21 cellular contexts compared by ENCODE assay signal in genomic region chr20:20956586-20956985, GRCh38.
DNase-seq lines count a peak whose midpoint lies in the region; ATAC-seq and TF ChIP-seq lines count a peak whose summit lies in the region.
"Had no signal": no experiment of that assay in that cellular context is flagged by ENCODE, and none has a peak within 500 bp of the region (broad histone marks: within the 10 kb centered on the region; RNA-seq: fewer than 3 reads in every experiment).

No MANE protein-coding gene starts in this region.

- H3K9me3 ChIP-seq in Caco-2: no peaks in the 10 kb centered on the region
- H3K9me3 ChIP-seq: body of pancreas had no signal

- peaks cover 21% of the 10 kb centered on the region for H3K27me3 Mint-ChIP-seq in brain
- H3K27me3 Mint-ChIP-seq in Caco-2 (ENCODE audit: insufficient read depth, unreplicated experiment): peaks cover 3% of the 10 kb centered on the region

- TF ChIP-seq CTCF in brain (conservative IDR thresholded peaks at IDR 0.05) (no peak), Caco-2 (IDR thresholded peaks at IDR 0.05; ENCODE audit: insufficient read depth in 1 of 2, low read depth in 1 of 2, low read length in 1 of 2, severe bottlenecking in 1 of 2, unreplicated experiment in 1 of 2) (no peak)

- H3K4me1 Mint-ChIP-seq in brain (peaks cover 24% of the 10 kb centered on the region), Caco-2 (ENCODE audit: low read depth, unreplicated experiment) (no peaks in the 10 kb centered on the region)
- H3K4me1 Mint-ChIP-seq: CD14-positive monocyte, naive B cell had no signal

- no peak for ATAC-seq in left colon
- ATAC-seq: body of pancreas, SK-N-SH treated with all-trans-retinoic acid at 6 μM for 48 hours had no signal

- no TSS peak for BruUV-seq in Caco-2 (replicated peaks; lab: Mats Ljungman, UMichigan)

- DNase-seq in C1 segment of cervical spinal cord (lab: John Stamatoyannopoulos, UW): peak in 13 of 14 donors; percentile 12 to 70 (median 45)
- DNase-seq in NCI-H1436 treated with DMSO at 0.1 percent for 48 hours (lab: John Stamatoyannopoulos, UW): peak; percentile 65
- peak; percentile 76 for DNase-seq in myocyte (ENCODE audit: low read depth)
- DNase-seq in left colon: no peak
- DNase-seq in HK-2 (ENCODE audit: unreplicated experiment): no peak
- DNase-seq in activated CD4-positive, alpha-beta T cell treated with anti-CD3 and anti-CD28 coated beads, Interleukin-2, amount 50 U/mL, for 1 hour: no peak
- DNase-seq in Caco-2: no peak
- DNase-seq: activated CD4-positive, alpha-beta T cell treated with anti-CD3 and anti-CD28 coated beads for 1 hour; body of pancreas; DND-41; islet precursor cell; MM.1S; naive B cell; NCI-H226; RPMI8226 had no signal

- CTCF ChIA-PET in Caco-2 (lab: Charles Lee): no interaction called here

- no peaks in the 10 kb centered on the region for H3K36me3 Mint-ChIP-seq in brain
- no peaks in the 10 kb centered on the region for H3K36me3 Mint-ChIP-seq in Caco-2 (ENCODE audit: insufficient read depth, unreplicated experiment)
- H3K36me3 Mint-ChIP-seq: activated naive CD8-positive, alpha-beta T cell; CD14-positive monocyte; naive B cell had no signal

- no peaks in the 10 kb centered on the region for H3K9me3 Mint-ChIP-seq in brain
- peaks cover 8% of the 10 kb centered on the region for H3K9me3 Mint-ChIP-seq in Caco-2 (ENCODE audit: unreplicated experiment)
- H3K9me3 Mint-ChIP-seq: CD14-positive monocyte had no signal

- intact Hi-C loops in left colon (cut with DNase I, micrococcal nuclease): no loop called here
- intact Hi-C loops in Caco-2 (cut with micrococcal nuclease; ENCODE audit: unreplicated experiment): no loop called here

- H3K27ac Mint-ChIP-seq in brain (peak overlapping the region; percentile 7 to 66 (median 29)), Caco-2 (ENCODE audit: unreplicated experiment) (no peak overlapping the region)
- H3K27ac Mint-ChIP-seq: activated naive CD8-positive, alpha-beta T cell; naive B cell; progenitor cell of endocrine pancreas had no signal

- no peak overlapping the region for H3K4me3 ChIP-seq in Caco-2 (ENCODE audit: low read depth, low read length)
- H3K4me3 ChIP-seq: body of pancreas, coronary artery had no signal

- no peaks in the 10 kb centered on the region for H3K36me3 ChIP-seq in Caco-2 (ENCODE audit: control insufficient read depth, insufficient read depth, low read length)

- no peaks in the 10 kb centered on the region for H3K4me1 ChIP-seq in Caco-2
- H3K4me1 ChIP-seq: body of pancreas had no signal

- H3K27me3 ChIP-seq in Caco-2 (replicated peaks; ENCODE audit: control insufficient read depth, insufficient read depth, low read length): no peaks in the 10 kb centered on the region
- H3K27me3 ChIP-seq: body of pancreas had no signal

- POLR2A ChIA-PET in Caco-2 (lab: Charles Lee): no interaction called here

- H3K4me3 Mint-ChIP-seq in brain (peak overlapping the region in 2 of 5 experiments; percentile 21 to 36), Caco-2 (ENCODE audit: unreplicated experiment) (no peak overlapping the region)
- H3K4me3 Mint-ChIP-seq: activated naive CD8-positive, alpha-beta T cell; CD14-positive monocyte; naive B cell had no signal

Comparison
In these comparisons a context has a peak if more than half of its experiments do, and no peak if none do; other contexts are left out.
1. DNase-seq: peak in C1 segment of cervical spinal cord (13 of 14), NCI-H1436 treated with DMSO at 0.1 percent for 48 hours (single experiment) and myocyte (single experiment); none in left colon (0 of 2), HK-2 (single experiment), activated CD4-positive, alpha-beta T cell treated with anti-CD3 and anti-CD28 coated beads, Interleukin-2, amount 50 U/mL, for 1 hour (single experiment) and Caco-2 (0 of 2).